ENCODE assay signal across 13 cellular contexts in genomic region chr10:43682956-43683355, GRCh38.
DNase-seq lines count a peak whose midpoint lies in the region; ATAC-seq lines count a peak whose summit lies in the region.
"Had no signal": no experiment of that assay in that cellular context is flagged by ENCODE, and none has a peak within 500 bp of the region (broad histone marks: within the 10 kb centered on the region; RNA-seq: fewer than 3 reads in every experiment).

No MANE protein-coding gene starts in this region.

- DNase-seq in ELR (ENCODE audit: low read depth) (peak; percentile 25), amniotic epithelial cell (ENCODE audit: low read depth) (peak; percentile 41), hepatic stellate cell (ENCODE audit: low spot score) (peak; percentile 60)
- DNase-seq: COR-L47, NCI-H1048, NCI-H1436, NCI-H1930, NCI-H226, SHP77 treated with DMSO at 0.1 percent for 48 hours had no signal

- no peak for ATAC-seq in HG02759 (IDR thresholded peaks at IDR 0.05; ENCODE audit: unreplicated experiment)
- no peak for ATAC-seq in HG02852 (IDR thresholded peaks at IDR 0.05; ENCODE audit: unreplicated experiment)
- ATAC-seq in GM21423 (IDR thresholded peaks at IDR 0.05; ENCODE audit: unreplicated experiment) = no peak
- no peak for ATAC-seq in GM18907 (IDR thresholded peaks at IDR 0.05; ENCODE audit: unreplicated experiment)
